ENCODE assay signal across 9 cellular contexts in the genomic region with DNA sequence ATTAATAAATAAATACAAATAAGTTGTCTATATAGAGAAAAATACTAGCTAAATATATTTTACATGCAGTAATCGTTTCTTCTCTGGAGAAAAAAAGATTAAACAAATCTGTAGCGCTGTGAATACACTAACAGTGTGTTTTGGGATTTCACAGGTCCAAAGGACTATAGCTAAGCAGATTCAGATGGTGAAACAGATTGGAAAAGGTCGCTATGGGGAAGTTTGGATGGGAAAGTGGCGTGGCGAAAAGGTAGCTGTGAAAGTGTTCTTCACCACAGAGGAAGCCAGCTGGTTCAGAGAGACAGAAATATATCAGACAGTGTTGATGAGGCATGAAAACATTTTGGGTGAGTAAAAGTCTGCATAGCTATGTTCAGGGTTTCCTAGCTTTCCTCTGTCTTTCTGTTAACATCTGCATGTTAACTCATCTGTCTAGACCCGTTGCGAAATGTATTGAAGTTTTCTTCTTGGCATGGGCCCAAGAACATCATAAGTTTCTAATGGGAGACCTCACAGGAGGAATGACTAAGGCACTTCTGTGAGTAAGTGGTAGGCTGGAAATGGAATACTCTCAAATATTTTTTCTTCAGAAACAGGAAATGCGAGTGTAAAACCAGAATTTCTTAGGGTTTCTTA.
DNase-seq lines count a peak whose midpoint lies in the region; TF ChIP-seq lines count a peak whose summit lies in the region.
"Had no signal": no experiment of that assay in that cellular context is flagged by ENCODE, and none has a peak within 500 bp of the region (broad histone marks: within the 10 kb centered on the region; RNA-seq: fewer than 3 reads in every experiment).

No MANE protein-coding gene starts in this region.

- in situ Hi-C loops in GM13977 (cut with MboI; ENCODE audit: low pct_unique_long_range_greater_than_20kb, low sequenced_read_pairs, unreplicated experiment) = no loop called here

- TF ChIP-seq EP300 in Ishikawa (IDR thresholded peaks at IDR 0.05; ENCODE audit: borderline replicate concordance) = no peak

- intact Hi-C loops in head of caudate nucleus (cut with DNase I) = loop anchor here (10.0 kb wide), 1 partner anchor 505 kb away; no protein-coding TSS in a partner anchor

- TF ChIP-seq RAD21 in Ishikawa (IDR thresholded peaks at IDR 0.05; ENCODE audit: low read depth) = no peak

- H3K4me3 ChIP-seq in AG10803 (ENCODE audit: low read length) = no peak overlapping the region

- TF ChIP-seq CTCF in AG10803 (conservative IDR thresholded peaks at IDR 0.05; ENCODE audit: low read length) = no peak
- no peak for TF ChIP-seq CTCF in GM13977 (IDR thresholded peaks at IDR 0.05; ENCODE audit: extremely low read depth, insufficient read depth, missing control alignments)

- DNase-seq in AG10803 (ENCODE audit: low read depth) = peak; percentile 99
- DNase-seq in brain pericyte (ENCODE audit: low read depth, low spot score) = peak; percentile 91
- peak; percentile 18 for DNase-seq in medulla oblongata (ENCODE audit: extremely low spot score)
- no peak for DNase-seq in HuH-7 (ENCODE audit: low spot score)
- no peak for DNase-seq in COLO668 (lab: John Stamatoyannopoulos, UW; ENCODE audit: unreplicated experiment)
- no peak for DNase-seq in GM13977 (ENCODE audit: low spot score)
- no peak for DNase-seq in head of caudate nucleus
- DNase-seq: activated naive CD8-positive, alpha-beta T cell treated with anti-CD3 and anti-CD28 coated beads for 36 hours had no signal

TF ChIP-seq in Ishikawa, 13 proteins besides CTCF, POLR2A, EP300 and RAD21:
- TF ChIP-seq TCF12 (IDR thresholded peaks at IDR 0.05; ENCODE audit: low read depth) (no peak), TEAD4 (IDR thresholded peaks at IDR 0.05) (no peak), EGR1 (IDR thresholded peaks at IDR 0.05) (no peak), CEBPB (IDR thresholded peaks at IDR 0.05) (peak; percentile 94), FOXM1 (IDR thresholded peaks at IDR 0.05; ENCODE audit: borderline replicate concordance, low read depth) (no peak), USF1 (IDR thresholded peaks at IDR 0.05) (no peak), MAX (IDR thresholded peaks at IDR 0.05) (no peak), NFIC (IDR thresholded peaks at IDR 0.05) (peak; percentile 70), YY1 (IDR thresholded peaks at IDR 0.05; ENCODE audit: low read depth) (no peak)
- TF ChIP-seq, protein P1, sequence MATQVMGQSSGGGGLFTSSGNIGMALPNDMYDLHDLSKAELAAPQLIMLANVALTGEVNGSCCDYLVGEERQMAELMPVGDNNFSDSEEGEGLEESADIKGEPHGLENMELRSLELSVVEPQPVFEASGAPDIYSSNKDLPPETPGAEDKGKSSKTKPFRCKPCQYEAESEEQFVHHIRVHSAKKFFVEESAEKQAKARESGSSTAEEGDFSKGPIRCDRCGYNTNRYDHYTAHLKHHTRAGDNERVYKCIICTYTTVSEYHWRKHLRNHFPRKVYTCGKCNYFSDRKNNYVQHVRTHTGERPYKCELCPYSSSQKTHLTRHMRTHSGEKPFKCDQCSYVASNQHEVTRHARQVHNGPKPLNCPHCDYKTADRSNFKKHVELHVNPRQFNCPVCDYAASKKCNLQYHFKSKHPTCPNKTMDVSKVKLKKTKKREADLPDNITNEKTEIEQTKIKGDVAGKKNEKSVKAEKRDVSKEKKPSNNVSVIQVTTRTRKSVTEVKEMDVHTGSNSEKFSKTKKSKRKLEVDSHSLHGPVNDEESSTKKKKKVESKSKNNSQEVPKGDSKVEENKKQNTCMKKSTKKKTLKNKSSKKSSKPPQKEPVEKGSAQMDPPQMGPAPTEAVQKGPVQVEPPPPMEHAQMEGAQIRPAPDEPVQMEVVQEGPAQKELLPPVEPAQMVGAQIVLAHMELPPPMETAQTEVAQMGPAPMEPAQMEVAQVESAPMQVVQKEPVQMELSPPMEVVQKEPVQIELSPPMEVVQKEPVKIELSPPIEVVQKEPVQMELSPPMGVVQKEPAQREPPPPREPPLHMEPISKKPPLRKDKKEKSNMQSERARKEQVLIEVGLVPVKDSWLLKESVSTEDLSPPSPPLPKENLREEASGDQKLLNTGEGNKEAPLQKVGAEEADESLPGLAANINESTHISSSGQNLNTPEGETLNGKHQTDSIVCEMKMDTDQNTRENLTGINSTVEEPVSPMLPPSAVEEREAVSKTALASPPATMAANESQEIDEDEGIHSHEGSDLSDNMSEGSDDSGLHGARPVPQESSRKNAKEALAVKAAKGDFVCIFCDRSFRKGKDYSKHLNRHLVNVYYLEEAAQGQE (IDR thresholded peaks at IDR 0.05; ENCODE audit: low read depth) = no peak

Comparison
In these comparisons a context has a peak if more than half of its experiments do, and no peak if none do; other contexts are left out.
1. DNase-seq: peak in AG10803 (single experiment), brain pericyte (single experiment) and medulla oblongata (single experiment); none in HuH-7 (single experiment), COLO668 (single experiment), GM13977 (single experiment) and head of caudate nucleus (0 of 42).